ENCODE assay signal across 9 cellular contexts in genomic region chr14:95155044-95155443, GRCh38. TPM values are rescaled to one million over a fixed set of nuclear protein-coding genes. Genes with fewer than 3 reads are reported as not detected.
DNase-seq lines count a peak whose midpoint lies in the region; ATAC-seq and TF ChIP-seq lines count a peak whose summit lies in the region.
"Had no signal": no experiment of that assay in that cellular context is flagged by ENCODE, and none has a peak within 500 bp of the region (broad histone marks: within the 10 kb centered on the region; RNA-seq: fewer than 3 reads in every experiment).

No MANE protein-coding gene starts in this region.

- peaks cover 70% of the 10 kb centered on the region for H3K4me1 ChIP-seq in DOHH2 (ENCODE audit: control insufficient read depth, low read length)
- peaks cover 57% of the 10 kb centered on the region for H3K4me1 ChIP-seq in OCI-LY7 (ENCODE audit: insufficient read depth, low read length, poor library complexity, severe bottlenecking)
- peaks cover 28% of the 10 kb centered on the region for H3K4me1 ChIP-seq in effector memory CD4-positive, alpha-beta T cell (ENCODE audit: control insufficient read depth, insufficient read depth, low read length, poor library complexity, severe bottlenecking)
- peaks cover 43 to 50% of the 10 kb centered on the region in 2 experiments for H3K4me1 ChIP-seq in neutrophil (ENCODE audit: control insufficient read depth in 1 of 2, insufficient read depth in 1 of 2, low read depth in 1 of 2, low read length in 1 of 2)

- H3K9me2 ChIP-seq in DOHH2 (replicated peaks; ENCODE audit: control insufficient read depth, low read length) (no peaks in the 10 kb centered on the region), OCI-LY7 (ENCODE audit: insufficient read depth, low read length) (no peaks in the 10 kb centered on the region)

- TF ChIP-seq CTCF in DOHH2 (IDR thresholded peaks at IDR 0.05; ENCODE audit: low read depth, low read length, poor library complexity, severe bottlenecking), result no peak
- TF ChIP-seq CTCF in OCI-LY7 (conservative IDR thresholded peaks at IDR 0.05; ENCODE audit: low read length), result no peak
- no peak for TF ChIP-seq CTCF in neutrophil (IDR thresholded peaks at IDR 0.05)

- ATAC-seq in GM21423 (IDR thresholded peaks at IDR 0.05; ENCODE audit: unreplicated experiment) (no peak), GM18519 (IDR thresholded peaks at IDR 0.05; ENCODE audit: low FRiP score, unreplicated experiment) (no peak)

- no peak overlapping the region for H2AFZ ChIP-seq in OCI-LY7 (ENCODE audit: low read length)

- DNase-seq in OCI-LY7 (ENCODE audit: low spot score) (no peak), anterior cingulate cortex (lab: John Stamatoyannopoulos, UW) (no peak), NCI-H2196 (lab: John Stamatoyannopoulos, UW; ENCODE audit: unreplicated experiment) (no peak)
- no peak for DNase-seq in effector memory CD4-positive, alpha-beta T cell
- DNase-seq: NCI-H2227 treated with DMSO at 0.1 percent for 48 hours had no signal

- H3K27ac ChIP-seq in DOHH2 (ENCODE audit: low read depth, low read length) (no peak overlapping the region), OCI-LY7 (ENCODE audit: low read depth, low read length, poor library complexity, severe bottlenecking) (no peak overlapping the region), neutrophil (peak overlapping the region; percentile 7)
- H3K27ac ChIP-seq in effector memory CD4-positive, alpha-beta T cell (ENCODE audit: insufficient read depth, low read length, poor library complexity, severe bottlenecking), result no peak overlapping the region

- H4K20me1 ChIP-seq in DOHH2 (ENCODE audit: control insufficient read depth, insufficient read depth, low read depth, low read length), result peaks cover 27% of the 10 kb centered on the region
- H4K20me1 ChIP-seq in OCI-LY7 (ENCODE audit: insufficient read depth, low read length), result peaks cover 34% of the 10 kb centered on the region

- H3K4me2 ChIP-seq in DOHH2 (ENCODE audit: low read length), result peak overlapping the region; percentile 83
- H3K4me2 ChIP-seq in OCI-LY7 (ENCODE audit: low read length), result peak overlapping the region; percentile 80

- 0 out of 2 replicates have a peak, but pooled peaks cover 5% of the 10 kb centered on the region for H3F3A ChIP-seq in DOHH2 (ENCODE audit: control insufficient read depth, insufficient read depth)

- intact Hi-C loops in OCI-LY7 (cut with micrococcal nuclease; ENCODE audit: unreplicated experiment), result loop anchor here (5.0 to 10.0 kb wide), 3 partner anchors 110 to 1200 kb away; no protein-coding TSS in a partner anchor

- H3K27me3 ChIP-seq in DOHH2 (ENCODE audit: control insufficient read depth, low read length), result no peaks in the 10 kb centered on the region
- no peaks in the 10 kb centered on the region for H3K27me3 ChIP-seq in effector memory CD4-positive, alpha-beta T cell (replicated peaks; ENCODE audit: control insufficient read depth, insufficient read depth, low read length, poor library complexity, severe bottlenecking)
- H3K27me3 ChIP-seq in neutrophil, result no peaks in the 10 kb centered on the region

- H3K79me2 ChIP-seq in DOHH2 (ENCODE audit: control insufficient read depth, low read length), result peaks cover 71% of the 10 kb centered on the region
- H3K79me2 ChIP-seq in OCI-LY7 (ENCODE audit: insufficient read depth, low read depth, low read length), result peaks cover 67% of the 10 kb centered on the region

- CTCF ChIA-PET in OCI-LY7 (lab: Charles Lee; ENCODE audit: unreplicated experiment), result no interaction called here

- no peaks in the 10 kb centered on the region for H3K9me3 ChIP-seq in DOHH2 (ENCODE audit: control insufficient read depth, insufficient read depth, low read length)
- H3K9me3 ChIP-seq in OCI-LY7 (ENCODE audit: low read length), result peaks cover 5% of the 10 kb centered on the region; the same call in 1 of the 2 replicates
- H3K9me3 ChIP-seq in effector memory CD4-positive, alpha-beta T cell (ENCODE audit: control insufficient read depth, low read length), result no peaks in the 10 kb centered on the region
- no peaks in the 10 kb centered on the region for H3K9me3 ChIP-seq in neutrophil

- peak overlapping the region; percentile 81 for H3K4me3 ChIP-seq in DOHH2 (ENCODE audit: low read length)
- H3K4me3 ChIP-seq in OCI-LY7 (ENCODE audit: low read depth, low read length, poor library complexity, severe bottlenecking), result peak overlapping the region; percentile 78
- peak overlapping the region; percentile 32 for H3K4me3 ChIP-seq in effector memory CD4-positive, alpha-beta T cell (ENCODE audit: insufficient read depth, low read depth, low read length, poor library complexity, severe bottlenecking)
- H3K4me3 ChIP-seq in neutrophil (ENCODE audit: low read depth in 1 of 2, low read length in 1 of 2), result peak overlapping the region in 1 of 2 experiments; percentile 89

- no TSS peak for BruUV-seq in OCI-LY7 (replicated peaks; lab: Mats Ljungman, UMichigan)

- H3K36me3 ChIP-seq in DOHH2 (ENCODE audit: control insufficient read depth, low read length), result peaks cover 19% of the 10 kb centered on the region
- H3K36me3 ChIP-seq in OCI-LY7 (ENCODE audit: insufficient read depth, low read length), result peaks cover 9% of the 10 kb centered on the region
- no peaks in the 10 kb centered on the region for H3K36me3 ChIP-seq in effector memory CD4-positive, alpha-beta T cell (ENCODE audit: control insufficient read depth, insufficient read depth, low read length)
- no peaks in the 10 kb centered on the region for H3K36me3 ChIP-seq in neutrophil

- POLR2A ChIA-PET in OCI-LY7 (lab: Charles Lee), result interaction anchor here (0.6 to 1.8 kb wide), 3 partner anchors 11 to 675 kb away, joined by 3 to 7 read pairs (median 5); no protein-coding TSS in a partner anchor

RNA-seq across cellular contexts. Expression of gene DICER1, which starts 2.3 kb away (rescaled TPM):
- total RNA-seq in OCI-LY7 (2014; rRNA removed; shearing (Covaris generic)), result 60.3 and 84.9 TPM in 2 replicates
- 62.2 and 70.5 TPM in 2 replicates for total RNA-seq in OCI-LY7 (2022)
